In the genomic region with DNA sequence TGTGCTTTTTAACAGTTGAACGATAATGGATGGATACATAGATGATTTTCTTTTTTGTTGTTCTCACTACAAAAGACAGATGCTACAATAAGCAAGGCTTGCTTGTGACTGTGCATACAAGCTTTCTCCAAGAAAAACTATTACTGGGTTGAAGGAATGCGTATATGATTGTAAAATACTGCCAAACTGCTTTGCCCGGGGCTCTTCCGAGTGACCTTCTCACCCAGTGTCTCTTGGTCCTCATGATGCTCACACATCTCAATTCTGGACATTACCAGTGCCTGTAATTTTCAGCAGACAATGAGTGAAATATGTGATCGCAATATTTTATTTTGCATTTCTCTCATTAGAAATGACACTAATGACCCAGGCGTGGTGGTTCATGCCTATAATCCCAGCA, we compare ENCODE assay signal across 25 cellular contexts. TPM values are rescaled to one million over a fixed set of nuclear protein-coding genes. Genes with fewer than 3 reads are reported as not detected.
A peak's percentile ranks its signal among the peaks of the same experiment; 100 is the strongest.
DNase-seq lines count a peak whose midpoint lies in the region; ATAC-seq and TF ChIP-seq lines count a peak whose summit lies in the region.
"Had no signal": no experiment of that assay in that cellular context is flagged by ENCODE, and none has a peak within 500 bp of the region (broad histone marks: within the 10 kb centered on the region; RNA-seq: fewer than 3 reads in every experiment).

No MANE protein-coding gene starts in this region.

- POLR2A ChIA-PET in CD4-positive, alpha-beta T cell (lab: Charles Lee): no interaction called here

- no peak for ATAC-seq in CD4-positive, alpha-beta T cell (ENCODE audit: poor library complexity)
- ATAC-seq in natural killer cell treated with Interleukin-12 subunit alpha and Interleukin-12 subunit beta and Interleukin-15 and Interleukin-18, amount 100 ng/mL, for 72 hours: no peak
- ATAC-seq in HG03521 (IDR thresholded peaks at IDR 0.05; ENCODE audit: unreplicated experiment): no peak
- no peak for ATAC-seq in GM19023 (IDR thresholded peaks at IDR 0.05; ENCODE audit: unreplicated experiment)

- no peaks in the 10 kb centered on the region for H3K27me3 Mint-ChIP-seq in CD4-positive, alpha-beta T cell
- H3K27me3 Mint-ChIP-seq in IgD-negative memory B cell: peaks cover 1% of the 10 kb centered on the region
- H3K27me3 Mint-ChIP-seq in natural killer cell treated with Interleukin-12 subunit alpha and Interleukin-12 subunit beta and Interleukin-15 and Interleukin-18, amount 100 ng/mL, for 72 hours: no peaks in the 10 kb centered on the region
- H3K27me3 Mint-ChIP-seq: CD8-positive, alpha-beta memory T cell had no signal

- intact Hi-C loops in CD4-positive, alpha-beta T cell (cut with DNase I, micrococcal nuclease): no loop called here

- H3K27ac ChIP-seq in CD4-positive, alpha-beta T cell (ENCODE audit: low read depth, low read length): no peak overlapping the region
- H3K27ac ChIP-seq: BLaER1 treated with 17β-estradiol and CSF1 and Interleukin-3, amounts not matched to agents 10 nM and 100 nM; PC-9; RWPE1 had no signal

- H3K27me3 ChIP-seq in CD4-positive, alpha-beta T cell (ENCODE audit: control insufficient read depth, insufficient read depth, low read length): no peaks in the 10 kb centered on the region
- H3K27me3 ChIP-seq: BLaER1 treated with 17β-estradiol and CSF1 and Interleukin-3, amounts not matched to agents 10 nM and 100 nM had no signal

- CTCF ChIA-PET in CD4-positive, alpha-beta T cell (lab: Charles Lee): interaction anchor here (1.6 kb wide), 1 partner anchor 13 kb away, joined by 3 read pairs; no protein-coding TSS in a partner anchor

- H3K9me3 Mint-ChIP-seq in CD4-positive, alpha-beta T cell: no peaks in the 10 kb centered on the region
- no peaks in the 10 kb centered on the region for H3K9me3 Mint-ChIP-seq in IgD-negative memory B cell
- H3K9me3 Mint-ChIP-seq in natural killer cell treated with Interleukin-12 subunit alpha and Interleukin-12 subunit beta and Interleukin-15 and Interleukin-18, amount 100 ng/mL, for 72 hours: no peaks in the 10 kb centered on the region
- H3K9me3 Mint-ChIP-seq: CD8-positive, alpha-beta memory T cell; HFFc6 had no signal

- no peaks in the 10 kb centered on the region for H3K9me3 ChIP-seq in CD4-positive, alpha-beta T cell (ENCODE audit: control insufficient read depth, low read length)
- H3K9me3 ChIP-seq: HAP-1 had no signal

- peaks cover 84% of the 10 kb centered on the region for H3K4me1 Mint-ChIP-seq in CD4-positive, alpha-beta T cell (ENCODE audit: low read depth)
- H3K4me1 Mint-ChIP-seq in IgD-negative memory B cell: peaks cover 66 to 74% (median 68%) of the 10 kb centered on the region in 3 donors
- peaks cover 73 to 75% of the 10 kb centered on the region in 2 donors for H3K4me1 Mint-ChIP-seq in natural killer cell treated with Interleukin-12 subunit alpha and Interleukin-12 subunit beta and Interleukin-15 and Interleukin-18, amount 100 ng/mL, for 72 hours (ENCODE audit: low read depth in 2 of 2)

- DNase-seq in CD4-positive, alpha-beta T cell: no peak
- DNase-seq in foreskin melanocyte: peak; percentile 67
- DNase-seq in natural killer cell treated with Interleukin-12 subunit alpha and Interleukin-12 subunit beta and Interleukin-15 and Interleukin-18, amount 100 ng/mL, for 72 hours (ENCODE audit: low spot score): no peak
- DNase-seq in activated CD4-positive, alpha-beta T cell treated with anti-CD3 and anti-CD28 coated beads, Interleukin-2, amount 50 U/mL, for 4 hours: no peak
- DNase-seq in stimulated activated naive CD4-positive, alpha-beta T cell (lab: John Stamatoyannopoulos, UW): no peak
- DNase-seq: CD8-positive, alpha-beta memory T cell; DMS153; DND-41; GOT3; HFFc6; KG1; MM.1S; NCI-H1694; NCI-H2029 treated with DMSO at 0.1 percent for 48 hours; NCI-H2227 treated with DMSO at 0.1 percent for 48 hours; NCI-H526 treated with DMSO at 0.1 percent for 48 hours; PC-9; SHP77; SW 1271 had no signal

- H3K27ac Mint-ChIP-seq in CD4-positive, alpha-beta T cell: peak overlapping the region; percentile 61
- H3K27ac Mint-ChIP-seq in IgD-negative memory B cell: peak overlapping the region in 2 of 3 donors; percentile 37 to 70
- peak overlapping the region; percentile 34 to 36 for H3K27ac Mint-ChIP-seq in natural killer cell treated with Interleukin-12 subunit alpha and Interleukin-12 subunit beta and Interleukin-15 and Interleukin-18, amount 100 ng/mL, for 72 hours
- H3K27ac Mint-ChIP-seq: HFFc6 had no signal

- no peak for TF ChIP-seq CTCF in CD4-positive, alpha-beta T cell (IDR thresholded peaks at IDR 0.05)

- no peak overlapping the region for H3K4me3 Mint-ChIP-seq in CD4-positive, alpha-beta T cell
- peak overlapping the region in 1 of 4 donors; percentile 81 for H3K4me3 Mint-ChIP-seq in IgD-negative memory B cell
- no peak overlapping the region for H3K4me3 Mint-ChIP-seq in natural killer cell treated with Interleukin-12 subunit alpha and Interleukin-12 subunit beta and Interleukin-15 and Interleukin-18, amount 100 ng/mL, for 72 hours
- H3K4me3 Mint-ChIP-seq: CD8-positive, alpha-beta memory T cell; HFFc6 had no signal

- H3K36me3 Mint-ChIP-seq in CD4-positive, alpha-beta T cell (ENCODE audit: low read depth): peaks cover 69% of the 10 kb centered on the region
- H3K36me3 Mint-ChIP-seq in IgD-negative memory B cell: peaks cover 6% of the 10 kb centered on the region
- H3K36me3 Mint-ChIP-seq in natural killer cell treated with Interleukin-12 subunit alpha and Interleukin-12 subunit beta and Interleukin-15 and Interleukin-18, amount 100 ng/mL, for 72 hours: peaks cover 5% of the 10 kb centered on the region

RNA-seq across cellular contexts. Expression of gene INPP5D, which starts 35.9 kb away (rescaled TPM):
- 100 to 1,000 TPM; 141 to 154 TPM for total RNA-seq in CD4-positive, alpha-beta T cell
- polyA plus RNA-seq in IgD-negative memory B cell: 220 TPM
- total RNA-seq in natural killer cell treated with Interleukin-12 subunit alpha and Interleukin-12 subunit beta and Interleukin-15 and Interleukin-18, amount 100 ng/mL, for 72 hours: 100 to 1,000 TPM; 136 to 155 TPM
